ENCODE assay signal across 16 cellular contexts in genomic region chr9:95778957-95779356, GRCh38.
A peak's percentile ranks its signal among the peaks of the same experiment; 100 is the strongest.
DNase-seq lines count a peak whose midpoint lies in the region; ATAC-seq and TF ChIP-seq lines count a peak whose summit lies in the region.
"Had no signal": no experiment of that assay in that cellular context is flagged by ENCODE, and none has a peak within 500 bp of the region (broad histone marks: within the 10 kb centered on the region; RNA-seq: fewer than 3 reads in every experiment).

No MANE protein-coding gene starts in this region.

- peaks cover 4 to 11% (median 7%) of the 10 kb centered on the region in 3 donors for H3K27me3 Mint-ChIP-seq in immature natural killer cell (ENCODE audit: low read depth in 3 of 3)

- DNase-seq in DMS 273 (lab: John Stamatoyannopoulos, UW; ENCODE audit: unreplicated experiment) (peak; percentile 38), DMS 273 treated with DMSO at 0.1 percent for 48 hours (lab: John Stamatoyannopoulos, UW) (no peak), adrenal gland (peak in 6 of 7 donors; percentile 57 to 83 (median 73)), left cardiac atrium (peak; percentile 65), stromal cell of bone marrow (ENCODE audit: low read depth) (peak; percentile 65), HUDEP-2 (lab: John Stamatoyannopoulos, UW; ENCODE audit: unreplicated experiment in 76 of 76) (no peak), immature natural killer cell (no peak)
- DNase-seq: activated CD4-positive, alpha-beta T cell treated with anti-CD3 and anti-CD28 coated beads, Interleukin-2, amount 10 ng/mL, durations not matched to agents 24 days and 14 days; DMS79; esophagus squamous epithelium; NCI-H1105; NCI-H748 treated with DMSO at 0.1 percent for 48 hours had no signal

- TF ChIP-seq POLR2A in adrenal gland (IDR thresholded peaks at IDR 0.05): no peak

- no peaks in the 10 kb centered on the region for H3K4me1 Mint-ChIP-seq in immature natural killer cell
- H3K4me1 Mint-ChIP-seq: activated CD4-positive, alpha-beta T cell treated with anti-CD3 and anti-CD28 coated beads, Interleukin-2, amount 10 ng/mL, durations not matched to agents 24 days and 14 days had no signal

- no peaks in the 10 kb centered on the region for H3K9me3 Mint-ChIP-seq in immature natural killer cell

- H3K27ac Mint-ChIP-seq in immature natural killer cell: no peak overlapping the region
- H3K27ac Mint-ChIP-seq: activated CD4-positive, alpha-beta T cell treated with anti-CD3 and anti-CD28 coated beads, Interleukin-2, amount 10 ng/mL, durations not matched to agents 24 days and 14 days; progenitor cell of endocrine pancreas had no signal

- 64 to 91% (median 76%) methylated on average over 2 to 3 of the region's 3 CpGs for WGBS in adrenal gland, 4 donors

- no peaks in the 10 kb centered on the region for H3K9me3 ChIP-seq in adrenal gland (replicated peaks in 1 of 3)
- H3K9me3 ChIP-seq: esophagus squamous epithelium had no signal

- ATAC-seq in left cardiac atrium: peak; percentile 55 to 83
- no peak for ATAC-seq in HG02588 (IDR thresholded peaks at IDR 0.05; ENCODE audit: unreplicated experiment)
- ATAC-seq: SK-N-SH treated with all-trans-retinoic acid at 6 μM for 48 hours had no signal

- H3K4me1 ChIP-seq in adrenal gland (replicated peaks in 1 of 2): peaks cover 0 to 8% of the 10 kb centered on the region in 2 donors

- intact Hi-C loops in adrenal gland (cut with DNase I): no loop called here
- intact Hi-C loops in left cardiac atrium (cut with DNase I): no loop called here

- no peaks in the 10 kb centered on the region for H3K36me3 ChIP-seq in adrenal gland (replicated peaks in 1 of 2)
- H3K36me3 ChIP-seq: esophagus squamous epithelium had no signal

- H3K27me3 ChIP-seq in adrenal gland: no peaks in the 10 kb centered on the region

- H3K4me3 ChIP-seq in adrenal gland: no peak overlapping the region
- H3K4me3 ChIP-seq: esophagus squamous epithelium had no signal

- no peak for TF ChIP-seq CTCF in adrenal gland (IDR thresholded peaks at IDR 0.05)

- H3K36me3 Mint-ChIP-seq in immature natural killer cell: no peaks in the 10 kb centered on the region

- H3K27ac ChIP-seq in adrenal gland: no peak overlapping the region
- H3K27ac ChIP-seq: 22Rv1, esophagus squamous epithelium had no signal

- H3K4me3 Mint-ChIP-seq in immature natural killer cell: no peak overlapping the region
- H3K4me3 Mint-ChIP-seq: activated CD4-positive, alpha-beta T cell treated with anti-CD3 and anti-CD28 coated beads, Interleukin-2, amount 10 ng/mL, durations not matched to agents 24 days and 14 days had no signal

Comparison
In these comparisons a context has a peak if more than half of its experiments do, and no peak if none do; other contexts are left out.
1. DNase-seq: peak in DMS 273 (single experiment), adrenal gland (6 of 7), left cardiac atrium (single experiment) and stromal cell of bone marrow (single experiment); none in DMS 273 treated with DMSO at 0.1 percent for 48 hours (single experiment), HUDEP-2 (0 of 76) and immature natural killer cell (0 of 3).